ENCODE assay signal across 9 cellular contexts in the genomic region with DNA sequence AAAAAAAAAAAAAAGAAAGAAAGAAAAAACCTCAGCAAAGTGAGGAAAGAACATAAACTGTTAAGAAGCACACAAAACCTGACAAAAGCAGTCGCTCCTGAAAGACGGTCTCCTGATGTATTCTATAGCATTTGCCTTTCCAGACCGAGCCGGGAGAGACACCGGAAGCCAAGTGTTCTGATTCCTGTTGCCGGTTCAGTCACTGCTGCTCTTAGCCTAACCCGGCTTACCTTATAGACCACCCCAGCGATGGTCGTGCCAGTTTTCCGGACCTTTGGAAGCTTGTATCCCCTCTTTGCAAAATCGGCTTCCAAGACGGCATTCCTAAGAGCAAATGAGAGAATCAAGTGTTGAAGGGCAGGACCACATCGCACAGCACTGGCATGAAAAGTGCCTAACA. TPM values are rescaled to one million over a fixed set of nuclear protein-coding genes. Genes with fewer than 3 reads are reported as not detected.
A peak's percentile ranks its signal among the peaks of the same experiment; 100 is the strongest.
DNase-seq lines count a peak whose midpoint lies in the region; ATAC-seq, FAIRE-seq and TF ChIP-seq lines count a peak whose summit lies in the region.
"Had no signal": no experiment of that assay in that cellular context is flagged by ENCODE, and none has a peak within 500 bp of the region (broad histone marks: within the 10 kb centered on the region; RNA-seq: fewer than 3 reads in every experiment).

No MANE protein-coding gene starts in this region.

- CTCF ChIA-PET in activated CD4-positive, alpha-beta memory T cell treated with anti-CD3 and anti-CD28 coated beads for 36 hours (lab: Charles Lee) = interaction anchor here (0.9 to 2.2 kb wide), 2 partner anchors 15 to 17 kb away, joined by 5 to 14 read pairs; no protein-coding TSS in a partner anchor

- POLR2A ChIA-PET in activated CD4-positive, alpha-beta memory T cell treated with anti-CD3 and anti-CD28 coated beads for 36 hours (lab: Charles Lee) = no interaction called here

- peak overlapping the region; percentile 100 for H3K4me3 Mint-ChIP-seq in activated CD4-positive, alpha-beta memory T cell treated with anti-CD3 and anti-CD28 coated beads for 36 hours
- peak overlapping the region; percentile 99 to 100 for H3K4me3 Mint-ChIP-seq in stimulated activated naive B cell treated with anti-CD40 and anti-IgM and Interleukin-4, amounts not matched to agents 10 μg/mL and 1 μg/mL and 100 μg/mL, for 72 hours

- no peak for ATAC-seq in stimulated activated naive B cell treated with anti-CD40 and anti-IgM and Interleukin-4, amounts not matched to agents 10 μg/mL and 1 μg/mL and 100 μg/mL, for 72 hours (replicated peaks)

- intact Hi-C loops in activated CD4-positive, alpha-beta memory T cell treated with anti-CD3 and anti-CD28 coated beads for 36 hours (cut with micrococcal nuclease) = loop anchor here (10.0 kb wide), 1 partner anchor 480 kb away; a partner anchor contains a TSS

- H3K27me3 ChIP-seq in iPS-15b (ENCODE audit: control insufficient read depth, insufficient read depth, low read length) = no peaks in the 10 kb centered on the region

- no peaks in the 10 kb centered on the region for H3K27me3 Mint-ChIP-seq in activated CD4-positive, alpha-beta memory T cell treated with anti-CD3 and anti-CD28 coated beads for 36 hours
- no peaks in the 10 kb centered on the region for H3K27me3 Mint-ChIP-seq in stimulated activated naive B cell treated with anti-CD40 and anti-IgM and Interleukin-4, amounts not matched to agents 10 μg/mL and 1 μg/mL and 100 μg/mL, for 72 hours

- peaks cover 36% of the 10 kb centered on the region for H3K36me3 Mint-ChIP-seq in activated CD4-positive, alpha-beta memory T cell treated with anti-CD3 and anti-CD28 coated beads for 36 hours
- H3K36me3 Mint-ChIP-seq in stimulated activated naive B cell treated with anti-CD40 and anti-IgM and Interleukin-4, amounts not matched to agents 10 μg/mL and 1 μg/mL and 100 μg/mL, for 72 hours = peaks cover 26 to 36% of the 10 kb centered on the region in 2 donors

- peak overlapping the region; percentile 90 for H3K27ac Mint-ChIP-seq in activated CD4-positive, alpha-beta memory T cell treated with anti-CD3 and anti-CD28 coated beads for 36 hours
- peak overlapping the region; percentile 99 for H3K27ac Mint-ChIP-seq in stimulated activated naive B cell treated with anti-CD40 and anti-IgM and Interleukin-4, amounts not matched to agents 10 μg/mL and 1 μg/mL and 100 μg/mL, for 72 hours

- H3K9me3 Mint-ChIP-seq in activated CD4-positive, alpha-beta memory T cell treated with anti-CD3 and anti-CD28 coated beads for 36 hours = peaks cover 3% of the 10 kb centered on the region
- peaks cover 0 to 5% of the 10 kb centered on the region in 2 donors for H3K9me3 Mint-ChIP-seq in stimulated activated naive B cell treated with anti-CD40 and anti-IgM and Interleukin-4, amounts not matched to agents 10 μg/mL and 1 μg/mL and 100 μg/mL, for 72 hours

- H3K4me1 ChIP-seq in iPS-15b (ENCODE audit: control insufficient read depth, insufficient read depth, low read length) = no peaks in the 10 kb centered on the region

- no peak for FAIRE-seq in H54 (lab: Jason Lieb, UNC)

- H3K36me3 ChIP-seq in iPS-15b (ENCODE audit: control insufficient read depth, insufficient read depth, low read length) = peaks cover 17% of the 10 kb centered on the region

- H3K4me1 Mint-ChIP-seq in activated CD4-positive, alpha-beta memory T cell treated with anti-CD3 and anti-CD28 coated beads for 36 hours (ENCODE audit: low read depth) = peaks cover 34% of the 10 kb centered on the region
- H3K4me1 Mint-ChIP-seq in stimulated activated naive B cell treated with anti-CD40 and anti-IgM and Interleukin-4, amounts not matched to agents 10 μg/mL and 1 μg/mL and 100 μg/mL, for 72 hours = peaks cover 17 to 32% of the 10 kb centered on the region in 2 donors

- H3K9me3 ChIP-seq in iPS-15b (ENCODE audit: control insufficient read depth, insufficient read depth, low read length) = no peaks in the 10 kb centered on the region

- H3K9ac ChIP-seq in iPS-15b (ENCODE audit: low read depth, low read length) = peak overlapping the region; percentile 82

- H3K4me3 ChIP-seq in iPS-15b (ENCODE audit: low read depth, low read length) = peak overlapping the region; percentile 96

- DNase-seq in DMS53 (lab: John Stamatoyannopoulos, UW) (peak; percentile 46), DMS53 treated with DMSO at 0.1 percent for 48 hours (lab: John Stamatoyannopoulos, UW; ENCODE audit: unreplicated experiment) (no peak), H54 (ENCODE audit: insufficient read length, low spot score) (no peak), HuH-7.5 (ENCODE audit: low spot score) (no peak), NCI-H345 treated with DMSO at 0.1 percent for 48 hours (lab: John Stamatoyannopoulos, UW; ENCODE audit: unreplicated experiment) (no peak)
- no peak for DNase-seq in activated CD4-positive, alpha-beta memory T cell treated with anti-CD3 and anti-CD28 coated beads for 36 hours
- no peak for DNase-seq in stimulated activated naive B cell treated with anti-CD40 and anti-IgM and Interleukin-4, amounts not matched to agents 10 μg/mL and 1 μg/mL and 100 μg/mL, for 72 hours

- TF ChIP-seq POLR2A in H54 (IDR thresholded peaks at IDR 0.05; ENCODE audit: low read depth, low read length) = no peak

RNA-seq across cellular contexts. Expression of a gene that starts 0.6 kb away (rescaled TPM):
- 100 to 1,000 TPM; 156 TPM for total RNA-seq in activated CD4-positive, alpha-beta memory T cell treated with anti-CD3 and anti-CD28 coated beads for 36 hours

RNA-seq across cellular contexts. Expression of a gene that starts 35.6 kb away (rescaled TPM):
- not detected for total RNA-seq in activated CD4-positive, alpha-beta memory T cell treated with anti-CD3 and anti-CD28 coated beads for 36 hours
- total RNA-seq: M059J had no signal
